ENCODE assay signal across 10 cellular contexts in the genomic region with DNA sequence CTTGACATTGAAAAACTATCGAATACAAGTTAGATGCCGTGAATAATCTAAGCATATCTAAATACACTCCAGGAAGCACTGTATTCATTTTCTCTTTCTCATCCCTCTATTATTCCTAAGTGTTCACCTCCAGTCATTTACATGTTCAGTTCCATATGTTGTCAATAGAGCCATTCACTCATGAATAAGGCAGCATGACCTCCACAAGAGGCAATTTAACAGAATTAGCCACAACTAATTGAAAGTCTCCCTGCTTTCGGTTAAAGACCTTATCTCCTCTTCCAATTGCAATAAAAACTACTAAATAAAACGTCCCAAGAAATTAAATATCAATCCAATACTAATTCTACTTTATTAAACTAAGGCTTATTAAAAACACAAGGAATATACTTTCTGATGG. TPM values are rescaled to one million over a fixed set of nuclear protein-coding genes. Genes with fewer than 3 reads are reported as not detected.
A peak's percentile ranks its signal among the peaks of the same experiment; 100 is the strongest.
DNase-seq lines count a peak whose midpoint lies in the region; TF ChIP-seq lines count a peak whose summit lies in the region.
"Had no signal": no experiment of that assay in that cellular context is flagged by ENCODE, and none has a peak within 500 bp of the region (broad histone marks: within the 10 kb centered on the region; RNA-seq: fewer than 3 reads in every experiment).

No MANE protein-coding gene starts in this region.

- peak overlapping the region; percentile 96 for H3K4me3 Mint-ChIP-seq in endothelial cell (ENCODE audit: unreplicated experiment)
- H3K4me3 Mint-ChIP-seq in nephron progenitor cell = peak overlapping the region; percentile 94
- H3K4me3 Mint-ChIP-seq: activated naive CD8-positive, alpha-beta T cell had no signal

- H3K4me1 Mint-ChIP-seq in endothelial cell (ENCODE audit: unreplicated experiment) (peaks cover 44% of the 10 kb centered on the region), nephron progenitor cell (peaks cover 54% of the 10 kb centered on the region)

- no peaks in the 10 kb centered on the region for H3K4me1 ChIP-seq in Karpas-422 (ENCODE audit: low read length)

- no peaks in the 10 kb centered on the region for H3K9me2 ChIP-seq in Karpas-422 (replicated peaks; ENCODE audit: insufficient read depth, low read length)

- no peaks in the 10 kb centered on the region for H4K20me1 ChIP-seq in Karpas-422 (ENCODE audit: insufficient read depth, low read depth, low read length)

- H3K27ac Mint-ChIP-seq in endothelial cell (ENCODE audit: unreplicated experiment) (peak overlapping the region; percentile 37), nephron progenitor cell (peak overlapping the region; percentile 100)
- H3K27ac Mint-ChIP-seq: activated naive CD8-positive, alpha-beta T cell had no signal

- H3K4me3 ChIP-seq in BJ (ENCODE audit: low read depth, low read length) (peak overlapping the region; percentile 98), Karpas-422 (ENCODE audit: low read length) (no peak overlapping the region)

- no peak overlapping the region for H2AFZ ChIP-seq in Karpas-422 (ENCODE audit: low read length)

- POLR2A ChIA-PET in BJ (lab: Charles Lee) = no interaction called here

- no peaks in the 10 kb centered on the region; the same call in 1 of the 2 replicates for H3K36me3 ChIP-seq in BJ (ENCODE audit: control insufficient read depth, insufficient read depth, low read length)
- H3K36me3 ChIP-seq in Karpas-422 (ENCODE audit: insufficient read depth, low read length) = no peaks in the 10 kb centered on the region

- DNase-seq in BJ (ENCODE audit: low read depth) (no peak), NCI-H345 (lab: John Stamatoyannopoulos, UW) (peak; percentile 36), endothelial cell (ENCODE audit: low spot score) (no peak), nephron progenitor cell (no peak), Karpas-422 (no peak), NCI-H128 (lab: John Stamatoyannopoulos, UW; ENCODE audit: unreplicated experiment) (no peak), HuH-7 (ENCODE audit: low spot score) (no peak)
- no peak for DNase-seq in activated naive CD4-positive, alpha-beta T cell (lab: John Stamatoyannopoulos, UW)
- DNase-seq: DMS79 treated with DMSO at 0.1 percent for 48 hours had no signal

- H3K36me3 Mint-ChIP-seq in endothelial cell (ENCODE audit: low read depth, unreplicated experiment) (peaks cover 15% of the 10 kb centered on the region), nephron progenitor cell (ENCODE audit: low read depth) (peaks cover 15% of the 10 kb centered on the region)
- H3K36me3 Mint-ChIP-seq: activated naive CD8-positive, alpha-beta T cell had no signal

- no peak overlapping the region for H3K9ac ChIP-seq in Karpas-422 (ENCODE audit: low read length)

- H3K9me3 ChIP-seq in Karpas-422 (ENCODE audit: low read length) = no peaks in the 10 kb centered on the region

- CTCF ChIA-PET in BJ (lab: Yijun Ruan, JAX) = interaction anchor here (0.8 to 2.9 kb wide), 2 partner anchors 115 to 378 kb away, joined by 3 to 13 read pairs; no protein-coding TSS in a partner anchor

- H3K4me2 ChIP-seq in Karpas-422 (ENCODE audit: low read depth, low read length, poor library complexity, severe bottlenecking) = no peak overlapping the region

- H3K9me3 Mint-ChIP-seq in endothelial cell (ENCODE audit: unreplicated experiment) (no peaks in the 10 kb centered on the region), nephron progenitor cell (peaks cover 9% of the 10 kb centered on the region)

- no peaks in the 10 kb centered on the region for H3K79me2 ChIP-seq in Karpas-422 (ENCODE audit: low read length)

- H3K27me3 Mint-ChIP-seq in endothelial cell (ENCODE audit: unreplicated experiment) (peaks cover 7% of the 10 kb centered on the region), nephron progenitor cell (ENCODE audit: low read depth, poor library complexity) (no peaks in the 10 kb centered on the region)

- H3K27me3 ChIP-seq in BJ (ENCODE audit: control insufficient read depth, insufficient read depth, low read length) = no peaks in the 10 kb centered on the region
- H3K27me3 ChIP-seq in Karpas-422 (ENCODE audit: low read length) = no peaks in the 10 kb centered on the region

- no peak for TF ChIP-seq CTCF in BJ (IDR thresholded peaks at IDR 0.05; ENCODE audit: insufficient read depth, low read depth, low read length)
- TF ChIP-seq CTCF in endothelial cell (IDR thresholded peaks at IDR 0.05; ENCODE audit: unreplicated experiment) = no peak
- no peak for TF ChIP-seq CTCF in nephron progenitor cell (IDR thresholded peaks at IDR 0.05)

- no peak overlapping the region for H3K27ac ChIP-seq in Karpas-422 (ENCODE audit: low read length)

RNA-seq across cellular contexts. Expression of a gene that starts 1.8 kb away (rescaled TPM):
- polyA plus RNA-seq in BJ (2011; rRNA removed) = 33.9 and 34.6 TPM in 2 replicates
- polyA minus RNA-seq in BJ (2011; rRNA and poly(A)+ RNA removed) = 68.7 and 77.4 TPM in 2 replicates
- total RNA-seq in endothelial cell (ENCODE audit: unreplicated experiment) = 103 TPM
- total RNA-seq in Karpas-422 (2014; rRNA removed; shearing (Covaris generic); ENCODE audit: low replicate concordance) = not detected in 2 replicates

Comparison
In these comparisons a context has a peak if more than half of its experiments do, and no peak if none do; other contexts are left out.
1. RNA of a gene that starts 1.8 kb away (total RNA-seq): 103 TPM in endothelial cell (single experiment); not detected in Karpas-422; every median in the first group is over 100 times any median in the second.